ENCODE assay signal across 17 cellular contexts in genomic region chr4:161828061-161828460, GRCh38.
A peak's percentile ranks its signal among the peaks of the same experiment; 100 is the strongest.
DNase-seq lines count a peak whose midpoint lies in the region; ATAC-seq and TF ChIP-seq lines count a peak whose summit lies in the region.
"Had no signal": no experiment of that assay in that cellular context is flagged by ENCODE, and none has a peak within 500 bp of the region (broad histone marks: within the 10 kb centered on the region; RNA-seq: fewer than 3 reads in every experiment).

No MANE protein-coding gene starts in this region.

- H3K4me3 ChIP-seq in astrocyte of the spinal cord (ENCODE audit: low read depth, low read length) (no peak overlapping the region), skeletal muscle cell (ENCODE audit: low read depth, low read length) (no peak overlapping the region), BE2C (ENCODE audit: low read depth, low read length) (no peak overlapping the region)
- H3K4me3 ChIP-seq: colonic mucosa had no signal

- H3K4me1 Mint-ChIP-seq in chondrocyte (ENCODE audit: low read depth) = peaks cover 7% of the 10 kb centered on the region
- H3K4me1 Mint-ChIP-seq: immature natural killer cell, neural crest cell had no signal

- DNase-seq in HPDE6-E6E7 (ENCODE audit: extremely low spot score) (peak; percentile 8), astrocyte of the spinal cord (ENCODE audit: low read depth, low spot score) (peak; percentile 31), skeletal muscle cell (ENCODE audit: low read depth) (peak; percentile 1), BE2C (no peak), chondrocyte (ENCODE audit: low spot score) (no peak)
- DNase-seq: activated effector memory CD4-positive, alpha-beta T cell treated with anti-CD3 and anti-CD28 coated beads, Interleukin-2, amount 50 U/mL, for 16 hours; colonic mucosa; DMS79 treated with DMSO at 0.1 percent for 48 hours; glutamatergic neuron; immature natural killer cell; NCI-H2107; NCI-H774 had no signal

- H3K4me3 Mint-ChIP-seq in chondrocyte (ENCODE audit: unreplicated experiment) = no peak overlapping the region
- H3K4me3 Mint-ChIP-seq: immature natural killer cell; neural crest cell; T-helper 1 cell treated with Interleukin-12 subunit alpha and Interleukin-12 subunit beta and Interleukin-4 antibody, amounts not matched to agents 30 μg/mL and 1 μg/mL, for 36 hours had no signal

- no peaks in the 10 kb centered on the region for H3K36me3 Mint-ChIP-seq in chondrocyte (ENCODE audit: low read depth)
- H3K36me3 Mint-ChIP-seq: immature natural killer cell had no signal

- peak; percentile 64 for ATAC-seq in GM18517 (IDR thresholded peaks at IDR 0.05; ENCODE audit: unreplicated experiment)
- no peak for ATAC-seq in HG03039 (IDR thresholded peaks at IDR 0.05; ENCODE audit: unreplicated experiment)
- ATAC-seq: activated CD4-positive, CD25-positive, alpha-beta regulatory T cell treated with anti-CD3 and anti-CD28 coated beads, Interleukin-2, amount 50 U/mL, for 24 hours had no signal

- TF ChIP-seq CTCF in astrocyte of the spinal cord (IDR thresholded peaks at IDR 0.05; ENCODE audit: low read depth, low read length) (no peak), BE2C (IDR thresholded peaks at IDR 0.05; ENCODE audit: low read depth, low read length) (no peak), chondrocyte (IDR thresholded peaks at IDR 0.05) (no peak)

- H3K27ac Mint-ChIP-seq in chondrocyte (ENCODE audit: unreplicated experiment) = no peak overlapping the region
- H3K27ac Mint-ChIP-seq: immature natural killer cell; T-helper 1 cell treated with Interleukin-12 subunit alpha and Interleukin-12 subunit beta and Interleukin-4 antibody, amounts not matched to agents 30 μg/mL and 1 μg/mL, for 36 hours had no signal

- no peaks in the 10 kb centered on the region for H3K4me1 ChIP-seq in BE2C
- H3K4me1 ChIP-seq: colonic mucosa had no signal

- in situ Hi-C loops in astrocyte of the spinal cord (cut with HindIII; ENCODE audit: low sequenced_read_pairs) = no loop called here

- no peaks in the 10 kb centered on the region for H3K27me3 ChIP-seq in BE2C
- H3K27me3 ChIP-seq: colonic mucosa had no signal

- no peaks in the 10 kb centered on the region for H3K36me3 ChIP-seq in BE2C
- H3K36me3 ChIP-seq: colonic mucosa had no signal

- peaks cover 13% of the 10 kb centered on the region for H3K9me3 Mint-ChIP-seq in chondrocyte (ENCODE audit: low read depth)
- H3K9me3 Mint-ChIP-seq: T-helper 1 cell treated with Interleukin-12 subunit alpha and Interleukin-12 subunit beta and Interleukin-4 antibody, amounts not matched to agents 30 μg/mL and 1 μg/mL, for 36 hours had no signal

- no peaks in the 10 kb centered on the region for H3K27me3 Mint-ChIP-seq in chondrocyte (ENCODE audit: low read depth)

- no peaks in the 10 kb centered on the region; the same call in 1 of the 2 replicates for H3K9me3 ChIP-seq in BE2C
- H3K9me3 ChIP-seq: colonic mucosa had no signal

Comparison
In these comparisons a context has a peak if more than half of its experiments do, and no peak if none do; other contexts are left out.
1. DNase-seq: peak in HPDE6-E6E7 (single experiment), astrocyte of the spinal cord (single experiment) and skeletal muscle cell (single experiment); none in BE2C (single experiment) and chondrocyte (single experiment).